20 cellular contexts compared by ENCODE assay signal in the genomic region with DNA sequence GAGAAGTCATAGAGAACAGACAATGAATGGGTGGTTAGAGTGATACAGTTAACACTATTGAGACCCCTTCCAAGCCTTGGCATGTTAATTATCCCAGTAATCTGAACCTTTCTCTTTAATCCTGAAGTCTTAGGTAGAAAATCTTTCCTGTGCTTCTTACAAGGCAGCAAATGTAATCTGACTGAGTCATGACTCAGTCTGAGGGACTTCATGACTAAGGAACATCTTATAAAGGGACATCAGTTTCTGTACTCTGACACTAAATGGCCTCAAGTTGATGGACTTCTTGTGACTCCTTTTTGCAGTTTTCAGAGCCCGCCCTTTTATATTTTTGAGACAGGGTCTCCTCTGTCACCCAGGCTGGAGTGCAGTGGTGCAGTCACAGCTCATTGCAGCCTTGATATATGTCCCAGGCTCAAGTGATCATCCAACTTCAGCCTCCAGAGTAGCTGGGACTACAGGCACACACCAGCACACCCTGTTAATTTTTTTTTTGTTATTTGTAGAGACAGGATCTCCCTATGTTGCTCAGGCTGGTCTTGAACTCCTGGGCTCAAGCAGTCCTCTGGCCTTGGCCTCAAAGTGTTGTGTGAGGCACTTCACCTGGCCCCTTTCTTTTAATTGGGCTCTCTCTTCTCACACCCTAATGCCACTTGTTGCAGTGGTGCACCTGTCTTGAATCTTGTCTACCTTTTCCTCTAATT. TPM values are rescaled to one million over a fixed set of nuclear protein-coding genes. Genes with fewer than 3 reads are reported as not detected.
DNase-seq lines count a peak whose midpoint lies in the region; ATAC-seq, FAIRE-seq and TF ChIP-seq lines count a peak whose summit lies in the region.
"Had no signal": no experiment of that assay in that cellular context is flagged by ENCODE, and none has a peak within 500 bp of the region (broad histone marks: within the 10 kb centered on the region; RNA-seq: fewer than 3 reads in every experiment).

No MANE protein-coding gene starts in this region.

- H3K4me1 ChIP-seq in HepG2 (ENCODE audit: insufficient read depth, low read length): no peaks in the 10 kb centered on the region
- H3K4me1 ChIP-seq in right lobe of liver: no peaks in the 10 kb centered on the region
- H3K4me1 ChIP-seq in PC-3 (ENCODE audit: insufficient read depth, low read length): peaks cover 16% of the 10 kb centered on the region
- H3K4me1 ChIP-seq: BLaER1 treated with 17β-estradiol and CSF1 and Interleukin-3, amounts not matched to agents 10 nM and 100 nM had no signal

- DNase-seq in HepG2 (ENCODE audit: low spot score) (no peak), right lobe of liver (no peak), PC-3 (peak; percentile 33), epithelial cell of esophagus (ENCODE audit: low read depth) (peak; percentile 23), T-helper 1 cell (no peak), left colon (no peak), H7 (no peak), DMS153 treated with DMSO at 0.1 percent for 48 hours (lab: John Stamatoyannopoulos, UW; ENCODE audit: unreplicated experiment) (no peak)
- DNase-seq: activated CD4-positive, CD25-positive, alpha-beta regulatory T cell treated with anti-CD3 and anti-CD28 coated beads, Interleukin-2, amount 50 U/mL, for 72 hours; NCI-H187; NCI-H226; NCI-H774; nucleus accumbens; Right ventricle myocardium superior; small intestine; stimulated activated naive CD4-positive, alpha-beta T cell treated with Interleukin-2 at 50 U/mL for 16 hours had no signal

- no peaks in the 10 kb centered on the region for H3K9me3 ChIP-seq in HepG2 (ENCODE audit: low read length)
- H3K9me3 ChIP-seq in right lobe of liver: no peaks in the 10 kb centered on the region
- H3K9me3 ChIP-seq in PC-3 (ENCODE audit: low read length): no peaks in the 10 kb centered on the region
- H3K9me3 ChIP-seq: BLaER1 treated with 17β-estradiol and CSF1 and Interleukin-3, amounts not matched to agents 10 nM and 100 nM had no signal

- H4K20me1 ChIP-seq in HepG2 (ENCODE audit: insufficient read depth, low read length): no peaks in the 10 kb centered on the region
- H4K20me1 ChIP-seq in PC-3 (ENCODE audit: low read length): no peaks in the 10 kb centered on the region

- H3K27me3 ChIP-seq in HepG2 (ENCODE audit: control insufficient read depth in 1 of 2, insufficient read depth in 2 of 2, low read length in 2 of 2): no peaks in the 10 kb centered on the region
- H3K27me3 ChIP-seq in right lobe of liver: no peaks in the 10 kb centered on the region
- no peaks in the 10 kb centered on the region for H3K27me3 ChIP-seq in PC-3 (ENCODE audit: low read length)
- no peaks in the 10 kb centered on the region for H3K27me3 ChIP-seq in H7 (ENCODE audit: control insufficient read depth, insufficient read depth, low read length)
- H3K27me3 ChIP-seq: BLaER1 treated with 17β-estradiol and CSF1 and Interleukin-3, amounts not matched to agents 10 nM and 100 nM had no signal

- BruUV-seq in HepG2 (replicated peaks; lab: Mats Ljungman, UMichigan): no TSS peak
- BruUV-seq in PC-3 (replicated peaks; lab: Mats Ljungman, UMichigan): no TSS peak

- H3K4me3 ChIP-seq in HepG2 (replicated peaks in 1 of 3; ENCODE audit: insufficient read depth in 1 of 3, low read depth in 2 of 3, low read length in 3 of 3) (no peak overlapping the region), right lobe of liver (no peak overlapping the region), PC-3 (ENCODE audit: low read length) (no peak overlapping the region), epithelial cell of esophagus (ENCODE audit: low read length) (no peak overlapping the region), H7 (ENCODE audit: insufficient read depth, low read depth, low read length) (no peak overlapping the region)
- H3K4me3 ChIP-seq: BLaER1 treated with 17β-estradiol and CSF1 and Interleukin-3, amounts not matched to agents 10 nM and 100 nM had no signal

- H3K27ac ChIP-seq in HepG2 (ENCODE audit: extremely low read length, insufficient read depth, low read length) (no peak overlapping the region), right lobe of liver (no peak overlapping the region), PC-3 (ENCODE audit: low read length) (peak overlapping the region; percentile 51)
- H3K27ac ChIP-seq: BLaER1 treated with 17β-estradiol and CSF1 and Interleukin-3, amounts not matched to agents 10 nM and 100 nM had no signal

- H3K9me2 ChIP-seq in PC-3 (replicated peaks; ENCODE audit: low read length): no peaks in the 10 kb centered on the region

- TF ChIP-seq RAD21 in HepG2 (CRISPR knock-in tag; IDR thresholded peaks at IDR 0.05): no peak

- no peak overlapping the region for H3K4me2 ChIP-seq in HepG2 (ENCODE audit: low read depth, low read length)
- H3K4me2 ChIP-seq in PC-3 (ENCODE audit: low read length): no peak overlapping the region
- H3K4me2 ChIP-seq: BLaER1 treated with 17β-estradiol and CSF1 and Interleukin-3, amounts not matched to agents 10 nM and 100 nM had no signal

- no peak for ATAC-seq in HepG2
- ATAC-seq in right lobe of liver: no peak
- ATAC-seq in PC-3: peak; percentile 32
- no peak for ATAC-seq in left colon

- peak; percentile 3 to 11; a peak in 2 of 4 replicates for TF ChIP-seq POLR2A in HepG2 (IDR thresholded peaks at IDR 0.05; ENCODE audit: insufficient read depth in 1 of 2, low read depth in 2 of 2, low read length in 2 of 2)
- no peak for TF ChIP-seq POLR2A in right lobe of liver (IDR thresholded peaks at IDR 0.05)

- POLR2A ChIA-PET in HepG2 (lab: Yijun Ruan, JAX): interaction anchor here (1.7 kb wide), 1 partner anchor 10 kb away, joined by 6 read pairs; the partner anchor contains the start of gene EXOSC3
- POLR2A ChIA-PET in PC-3 (lab: Charles Lee; ENCODE audit: unreplicated experiment): no interaction called here

- 88% methylated on average over 1 of the region's 1 CpG for WGBS in HepG2 (ENCODE audit: low lambda C conversion rate)
- no CpG with 5 or more reads among the region's 1 CpG for WGBS in right lobe of liver (ENCODE audit: insufficient coverage, low coverage, low lambda C conversion rate, missing lambda C conversion rate)

- TF ChIP-seq CTCF in HepG2 (CRISPR knock-in tag; IDR thresholded peaks at IDR 0.05): no peak
- no peak for TF ChIP-seq CTCF in right lobe of liver (IDR thresholded peaks at IDR 0.05)
- no peak for TF ChIP-seq CTCF in PC-3 (conservative IDR thresholded peaks at IDR 0.05; ENCODE audit: low read depth, low read length)
- no peak for TF ChIP-seq CTCF in epithelial cell of esophagus (IDR thresholded peaks at IDR 0.05; ENCODE audit: insufficient read depth, low read depth, low read length, missing control alignments)

- CTCF ChIA-PET in HepG2 (lab: Yijun Ruan, JAX; ENCODE audit: low intra/inter-chr PET ratio, low total read pairs) (no interaction called here), PC-3 (lab: Charles Lee) (no interaction called here)

- intact Hi-C loops in HepG2 (cut with micrococcal nuclease; ENCODE audit: unreplicated experiment): no loop called here
- intact Hi-C loops in right lobe of liver (cut with DNase I): no loop called here
- intact Hi-C loops in PC-3 (cut with micrococcal nuclease): loop anchor here (5.0 kb wide), 1 partner anchor 67 kb away; no protein-coding TSS in a partner anchor
- intact Hi-C loops in left colon (cut with DNase I, micrococcal nuclease): no loop called here

- in situ Hi-C loops in HepG2 (cut with HindIII; ENCODE audit: extremely low pct_ligation_motif_present, low pct_unique_long_range_greater_than_20kb): no loop called here

- H3K9ac ChIP-seq in HepG2 (ENCODE audit: insufficient read depth, low read depth, low read length) (no peak overlapping the region), PC-3 (ENCODE audit: low read length) (no peak overlapping the region)
- H3K9ac ChIP-seq: BLaER1 treated with 17β-estradiol and CSF1 and Interleukin-3, amounts not matched to agents 10 nM and 100 nM had no signal

- no peak for FAIRE-seq in HepG2 (lab: Jason Lieb, UNC)
- FAIRE-seq: colon, D721Med, H54, small intestine had no signal

- H3K79me2 ChIP-seq in HepG2 (ENCODE audit: insufficient read depth, low read length) (no peaks in the 10 kb centered on the region), PC-3 (ENCODE audit: low read length) (no peaks in the 10 kb centered on the region)

- no peak for TF ChIP-seq EP300 in HepG2 (IDR thresholded peaks at IDR 0.05; ENCODE audit: low read depth in 2 of 2, low read length in 2 of 2)
- TF ChIP-seq EP300 in HepG2 (CRISPR knock-in tag; IDR thresholded peaks at IDR 0.05; ENCODE audit: borderline replicate concordance): no peak

- no peaks in the 10 kb centered on the region for H3F3A ChIP-seq in PC-3 (ENCODE audit: low read length, unreplicated experiment)

- H3K36me3 ChIP-seq in HepG2 (replicated peaks in 1 of 2; ENCODE audit: control insufficient read depth in 1 of 2, insufficient read depth in 2 of 2, low read length in 2 of 2) (peaks cover 8 to 47% of the 10 kb centered on the region in 2 experiments), right lobe of liver (peaks cover 0 to 59% (median 16%) of the 10 kb centered on the region in 4 donors), PC-3 (ENCODE audit: low read depth, low read length) (peaks cover 25% of the 10 kb centered on the region), H7 (replicated peaks; ENCODE audit: control insufficient read depth, insufficient read depth, low read length) (peaks cover 11% of the 10 kb centered on the region)

- H2AFZ ChIP-seq in HepG2 (ENCODE audit: low read length) (no peak overlapping the region), PC-3 (ENCODE audit: low read length) (no peak overlapping the region)

RNA-seq across cellular contexts. Expression of gene EXOSC3, which starts 9.5 kb away (rescaled TPM):
- total RNA-seq in HepG2 (2016; rRNA removed; fragmentation: Illumina TruSeq; extraction: Trizol): 68.7 and 98.1 TPM in 2 replicates
- 16.9 and 18.1 TPM in 2 replicates for total RNA-seq in HepG2 (2016; cell fraction: cytosol; rRNA removed; fragmentation: Illumina TruSeq; extraction: Trizol; ENCODE audit: low read depth)
- 74.8 and 108 TPM in 2 replicates for total RNA-seq in HepG2 (2016; cell fraction: insoluble cytoplasmic fraction; rRNA removed; fragmentation: Illumina TruSeq; extraction: Trizol)
- 26.9 and 30.0 TPM in 2 replicates for total RNA-seq in HepG2 (2016; cell fraction: membrane; rRNA removed; fragmentation: Illumina TruSeq; extraction: Trizol)
- total RNA-seq in HepG2 (2016; cell fraction: nucleus; rRNA removed; fragmentation: Illumina TruSeq; extraction: Trizol): 36.8 and 38.1 TPM in 2 replicates
- 12.0 and 17.5 TPM in 2 replicates for polyA plus RNA-seq in HepG2 (2011; rRNA removed)
- polyA plus RNA-seq in HepG2 (2011; cell fraction: cytosol; rRNA removed): 17.7 and 19.6 TPM in 2 replicates
- 19.9 and 35.1 TPM in 2 replicates for polyA plus RNA-seq in HepG2 (2011; cell fraction: nucleus; rRNA removed)
- 20.1 and 33.0 TPM in 2 replicates for polyA plus RNA-seq in HepG2 (2012)
- polyA plus RNA-seq in HepG2 (2016; cell fraction: cytosol; fragmentation: Illumina TruSeq; extraction: Trizol; ENCODE audit: low read depth): 18.6 and 21.1 TPM in 2 replicates
- 115 and 129 TPM in 2 replicates for polyA plus RNA-seq in HepG2 (2016; cell fraction: insoluble cytoplasmic fraction; fragmentation: Illumina TruSeq; extraction: Trizol; ENCODE audit: low read depth)
- 21.5 and 24.3 TPM in 2 replicates for polyA plus RNA-seq in HepG2 (2016; cell fraction: membrane; fragmentation: Illumina TruSeq; extraction: Trizol; ENCODE audit: low read depth)
- polyA plus RNA-seq in HepG2 (2016; cell fraction: nucleus; fragmentation: Illumina TruSeq; extraction: Trizol; ENCODE audit: insufficient read depth, low read depth): 42.9 and 51.0 TPM in 2 replicates
- polyA minus RNA-seq in HepG2 (2011; rRNA and poly(A)+ RNA removed; ENCODE audit: low replicate concordance): 22.5 and 25.4 TPM in 2 replicates
- polyA minus RNA-seq in HepG2 (2011; cell fraction: cytosol; rRNA and poly(A)+ RNA removed): 18.1 and 24.0 TPM in 2 replicates
- polyA minus RNA-seq in HepG2 (2011; cell fraction: nucleus; rRNA and poly(A)+ RNA removed): 78.7 and 105 TPM in 2 replicates
- total RNA-seq in right lobe of liver: 10 to 100 TPM; 13.1 to 17.1 (median 14.7) TPM
- total RNA-seq in PC-3 (2014; rRNA removed): 98.3 and 125 TPM in 2 replicates
- 10 to 100 TPM; 30.5 to 31.4 TPM for total RNA-seq in left colon
- total RNA-seq in H7 (2014; rRNA removed; shearing (Covaris generic)): 71.9 and 82.8 TPM in 2 replicates

RNA-seq across cellular contexts. Expression of gene TRMT10B, which starts 21.8 kb away (rescaled TPM):
- total RNA-seq in HepG2 (2016; rRNA removed; fragmentation: Illumina TruSeq; extraction: Trizol): 3.1 and 3.3 TPM in 2 replicates
- 3.1 and 3.5 TPM in 2 replicates for total RNA-seq in HepG2 (2016; cell fraction: cytosol; rRNA removed; fragmentation: Illumina TruSeq; extraction: Trizol; ENCODE audit: low read depth)
- total RNA-seq in HepG2 (2016; cell fraction: insoluble cytoplasmic fraction; rRNA removed; fragmentation: Illumina TruSeq; extraction: Trizol): 2.8 and 2.9 TPM in 2 replicates
- total RNA-seq in HepG2 (2016; cell fraction: membrane; rRNA removed; fragmentation: Illumina TruSeq; extraction: Trizol): 2.1 and 2.3 TPM in 2 replicates
- total RNA-seq in HepG2 (2016; cell fraction: nucleus; rRNA removed; fragmentation: Illumina TruSeq; extraction: Trizol): 3.1 and 4.0 TPM in 2 replicates
- 3.9 TPM in 2 replicates for polyA plus RNA-seq in HepG2 (2011; rRNA removed)
- polyA plus RNA-seq in HepG2 (2011; cell fraction: cytosol; rRNA removed): 1.6 and 2.4 TPM in 2 replicates
- 3.8 and 5.7 TPM in 2 replicates for polyA plus RNA-seq in HepG2 (2011; cell fraction: nucleus; rRNA removed)
- polyA plus RNA-seq in HepG2 (2012): 3.7 and 4.8 TPM in 2 replicates
- polyA plus RNA-seq in HepG2 (2016; cell fraction: cytosol; fragmentation: Illumina TruSeq; extraction: Trizol; ENCODE audit: low read depth): 1.0 and 1.2 TPM in 2 replicates
- polyA plus RNA-seq in HepG2 (2016; cell fraction: insoluble cytoplasmic fraction; fragmentation: Illumina TruSeq; extraction: Trizol; ENCODE audit: low read depth): 4.5 TPM in 2 replicates
- 1.7 and 1.9 TPM in 2 replicates for polyA plus RNA-seq in HepG2 (2016; cell fraction: membrane; fragmentation: Illumina TruSeq; extraction: Trizol; ENCODE audit: low read depth)
- 7.2 and 8.2 TPM in 2 replicates for polyA plus RNA-seq in HepG2 (2016; cell fraction: nucleus; fragmentation: Illumina TruSeq; extraction: Trizol; ENCODE audit: insufficient read depth, low read depth)
- 2.0 and 3.6 TPM in 2 replicates for polyA minus RNA-seq in HepG2 (2011; rRNA and poly(A)+ RNA removed; ENCODE audit: low replicate concordance)
- 1.7 and 2.2 TPM in 2 replicates for polyA minus RNA-seq in HepG2 (2011; cell fraction: cytosol; rRNA and poly(A)+ RNA removed)
- 7.2 and 10.3 TPM in 2 replicates for polyA minus RNA-seq in HepG2 (2011; cell fraction: nucleus; rRNA and poly(A)+ RNA removed)
- 1 to 10 TPM; 2.2 to 4.9 (median 3.3) TPM for total RNA-seq in right lobe of liver
- total RNA-seq in PC-3 (2014; rRNA removed): 1.1 and 3.4 TPM in 2 replicates
- total RNA-seq in left colon: 1 to 10 TPM; 6.6 to 7.2 TPM
- 2.2 and 2.5 TPM in 2 replicates for total RNA-seq in H7 (2014; rRNA removed; shearing (Covaris generic))

RNA-seq across cellular contexts. Expression of gene DCAF10, which starts 25.2 kb away (rescaled TPM):
- 9.2 and 13.5 TPM in 2 replicates for total RNA-seq in HepG2 (2016; rRNA removed; fragmentation: Illumina TruSeq; extraction: Trizol)
- total RNA-seq in HepG2 (2016; cell fraction: cytosol; rRNA removed; fragmentation: Illumina TruSeq; extraction: Trizol; ENCODE audit: low read depth): 6.0 and 8.2 TPM in 2 replicates
- total RNA-seq in HepG2 (2016; cell fraction: insoluble cytoplasmic fraction; rRNA removed; fragmentation: Illumina TruSeq; extraction: Trizol): 10.4 and 11.0 TPM in 2 replicates
- total RNA-seq in HepG2 (2016; cell fraction: membrane; rRNA removed; fragmentation: Illumina TruSeq; extraction: Trizol): 16.1 and 19.8 TPM in 2 replicates
- total RNA-seq in HepG2 (2016; cell fraction: nucleus; rRNA removed; fragmentation: Illumina TruSeq; extraction: Trizol): 7.2 and 8.2 TPM in 2 replicates
- 20.2 and 20.3 TPM in 2 replicates for polyA plus RNA-seq in HepG2 (2011; rRNA removed)
- 11.6 and 13.6 TPM in 2 replicates for polyA plus RNA-seq in HepG2 (2011; cell fraction: cytosol; rRNA removed)
- 6.9 and 9.9 TPM in 2 replicates for polyA plus RNA-seq in HepG2 (2011; cell fraction: nucleus; rRNA removed)
- 15.4 and 17.6 TPM in 2 replicates for polyA plus RNA-seq in HepG2 (2012)
- 9.8 and 10.5 TPM in 2 replicates for polyA plus RNA-seq in HepG2 (2016; cell fraction: cytosol; fragmentation: Illumina TruSeq; extraction: Trizol; ENCODE audit: low read depth)
- polyA plus RNA-seq in HepG2 (2016; cell fraction: insoluble cytoplasmic fraction; fragmentation: Illumina TruSeq; extraction: Trizol; ENCODE audit: low read depth): 11.4 and 13.3 TPM in 2 replicates
- 15.7 and 16.5 TPM in 2 replicates for polyA plus RNA-seq in HepG2 (2016; cell fraction: membrane; fragmentation: Illumina TruSeq; extraction: Trizol; ENCODE audit: low read depth)
- polyA plus RNA-seq in HepG2 (2016; cell fraction: nucleus; fragmentation: Illumina TruSeq; extraction: Trizol; ENCODE audit: insufficient read depth, low read depth): 8.7 and 9.6 TPM in 2 replicates
- 36.6 and 47.8 TPM in 2 replicates for polyA minus RNA-seq in HepG2 (2011; rRNA and poly(A)+ RNA removed; ENCODE audit: low replicate concordance)
- polyA minus RNA-seq in HepG2 (2011; cell fraction: cytosol; rRNA and poly(A)+ RNA removed): 16.3 and 18.7 TPM in 2 replicates
- 19.4 and 21.5 TPM in 2 replicates for polyA minus RNA-seq in HepG2 (2011; cell fraction: nucleus; rRNA and poly(A)+ RNA removed)
- total RNA-seq in right lobe of liver: 10 to 100 TPM; 20.1 to 28.3 (median 23.1) TPM
- total RNA-seq in PC-3 (2014; rRNA removed): 10.5 and 11.8 TPM in 2 replicates
- 10 to 100 TPM; 21.2 to 26.9 TPM for total RNA-seq in left colon
- 18.6 and 22.9 TPM in 2 replicates for total RNA-seq in H7 (2014; rRNA removed; shearing (Covaris generic))

Comparison
In these comparisons a context has a peak if more than half of its experiments do, and no peak if none do; other contexts are left out.
1. DNase-seq: peak in PC-3 (single experiment) and epithelial cell of esophagus (single experiment); none in HepG2 (single experiment), right lobe of liver (0 of 3), T-helper 1 cell (0 of 5), left colon (0 of 2), H7 (single experiment) and DMS153 treated with DMSO at 0.1 percent for 48 hours (single experiment).